26 cellular contexts compared by ENCODE assay signal in the genomic region with DNA sequence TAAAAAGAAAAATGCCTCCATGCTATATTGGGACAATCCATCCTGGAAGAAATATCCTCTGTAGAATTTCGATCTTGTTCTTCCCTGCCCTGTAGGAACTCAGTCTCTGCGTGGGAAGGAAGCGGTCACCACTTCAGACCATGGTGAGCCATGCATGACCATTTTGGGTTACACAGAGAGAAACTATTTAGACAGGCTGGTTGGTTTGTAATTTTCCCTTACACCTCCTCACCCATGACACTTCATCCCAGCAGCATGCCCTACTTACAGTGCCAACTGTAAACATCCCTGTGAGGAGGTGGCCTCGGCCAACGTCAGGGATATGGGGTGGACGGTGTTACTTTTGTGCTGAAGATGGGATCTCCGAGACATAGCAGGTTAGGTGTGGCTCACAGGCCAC.
DNase-seq lines count a peak whose midpoint lies in the region; ATAC-seq, FAIRE-seq and TF ChIP-seq lines count a peak whose summit lies in the region.
"Had no signal": no experiment of that assay in that cellular context is flagged by ENCODE, and none has a peak within 500 bp of the region (broad histone marks: within the 10 kb centered on the region; RNA-seq: fewer than 3 reads in every experiment).

No MANE protein-coding gene starts in this region.

- TF ChIP-seq CTCF in fibroblast of mammary gland (conservative IDR thresholded peaks at IDR 0.05; ENCODE audit: control insufficient read depth, insufficient read depth, low read depth, low read length) = no peak

- no peak for ATAC-seq in HG03280 (IDR thresholded peaks at IDR 0.05; ENCODE audit: unreplicated experiment)
- ATAC-seq: activated CD8-positive, alpha-beta T cell treated with anti-CD3 and anti-CD28 coated beads, Interleukin-2, amount 10 ng/mL, durations not matched to agents 7 days and 5 days; left lung had no signal

- FAIRE-seq in GM18507 (lab: Jason Lieb, UNC) (peak; percentile 66), urothelium cell line (lab: Jason Lieb, UNC) (peak; percentile 96)
- FAIRE-seq: small intestine had no signal

- H3K4me3 ChIP-seq in fibroblast of mammary gland (ENCODE audit: control insufficient read depth, low read depth, low read length) = no peak overlapping the region
- H3K4me3 ChIP-seq: esophagus muscularis mucosa, left lung, prostate gland, transverse colon had no signal

- DNase-seq in GM18507 (ENCODE audit: extremely low spot score, insufficient read length, low read depth) = no peak
- peak; percentile 56 for DNase-seq in M059J (ENCODE audit: low read depth)
- peak; percentile 29 for DNase-seq in fibroblast of mammary gland (ENCODE audit: low read depth)
- no peak for DNase-seq in urothelium cell line (ENCODE audit: low spot score)
- DNase-seq in CD1c-positive myeloid dendritic cell (ENCODE audit: extremely low spot score) = no peak
- DNase-seq in T-helper 2 cell = no peak
- DNase-seq: activated CD4-positive, CD25-positive, alpha-beta regulatory T cell; activated CD8-positive, alpha-beta T cell treated with anti-CD3 and anti-CD28 coated beads, Interleukin-2, amount 10 ng/mL, durations not matched to agents 7 days and 5 days; activated naive CD4-positive, alpha-beta T cell treated with anti-CD3 and anti-CD28 coated beads for 36 hours; activated T-cell treated with anti-CD3 and anti-CD28 coated beads, Interleukin-2, amount 50 U/mL, for 24 hours; anterior cingulate cortex; cerebellar nuclear complex; COR-L47; glutamatergic neuron; KG1; left lung; NCI-H1092; NCI-H2081 treated with DMSO at 0.1 percent for 48 hours; NCI-H446 treated with DMSO at 0.1 percent for 48 hours; SK-N-SH; small intestine; stimulated activated CD4-positive, alpha-beta T cell treated with anti-CD3 and anti-CD28 coated beads, Interleukin-4, amount 100 ng/mL, for 1 hour; transverse colon had no signal

Comparison
In these comparisons a context has a peak if more than half of its experiments do, and no peak if none do; other contexts are left out.
1. DNase-seq: peak in M059J (single experiment) and fibroblast of mammary gland (single experiment); none in GM18507 (single experiment), urothelium cell line (single experiment), CD1c-positive myeloid dendritic cell (single experiment) and T-helper 2 cell (0 of 5).